ENCODE assay signal across 10 cellular contexts in genomic region chr1:23013657-23014056, GRCh38.
DNase-seq lines count a peak whose midpoint lies in the region; ATAC-seq lines count a peak whose summit lies in the region.
"Had no signal": no experiment of that assay in that cellular context is flagged by ENCODE, and none has a peak within 500 bp of the region (broad histone marks: within the 10 kb centered on the region; RNA-seq: fewer than 3 reads in every experiment).

No MANE protein-coding gene starts in this region.

- no peak overlapping the region for H3K9ac ChIP-seq in NT2/D1 (ENCODE audit: insufficient read length, low read depth)

- no peaks in the 10 kb centered on the region for H3K27me3 ChIP-seq in NT2/D1 (ENCODE audit: insufficient read depth, insufficient read length)

- H3K4me3 ChIP-seq in NT2/D1 (ENCODE audit: insufficient read length, low read depth): no peak overlapping the region
- H3K4me3 ChIP-seq: SK-N-MC had no signal

- ATAC-seq in GM21447 (IDR thresholded peaks at IDR 0.05; ENCODE audit: unreplicated experiment) (no peak), HG02610 (IDR thresholded peaks at IDR 0.05; ENCODE audit: unreplicated experiment) (no peak), GM21786 (IDR thresholded peaks at IDR 0.05; ENCODE audit: unreplicated experiment) (no peak)

- H3K4me1 ChIP-seq in NT2/D1 (ENCODE audit: insufficient read depth, insufficient read length): peaks cover 5% of the 10 kb centered on the region

- no peaks in the 10 kb centered on the region for H3K9me3 ChIP-seq in NT2/D1 (ENCODE audit: insufficient read depth, low read length)

- DNase-seq in DMS79 (lab: John Stamatoyannopoulos, UW): peak; percentile 95
- peak; percentile 85 for DNase-seq in NCI-H1436 (lab: John Stamatoyannopoulos, UW)
- DNase-seq in NT2/D1 (ENCODE audit: low read depth, low spot score): peak; percentile 13
- peak; percentile 40 for DNase-seq in iPS-NIHi7 (ENCODE audit: extremely low spot score)
- no peak for DNase-seq in activated T-cell treated with anti-CD3 and anti-CD28 coated beads, Interleukin-2, amount 50 U/mL, for 48 hours
- DNase-seq: Calu3 had no signal

- no peaks in the 10 kb centered on the region for H3K36me3 ChIP-seq in NT2/D1 (ENCODE audit: insufficient read depth, insufficient read length, low read length)

Comparison
In these comparisons a context has a peak if more than half of its experiments do, and no peak if none do; other contexts are left out.
1. DNase-seq: peak in DMS79 (single experiment), NCI-H1436 (single experiment), NT2/D1 (single experiment) and iPS-NIHi7 (single experiment); none in activated T-cell treated with anti-CD3 and anti-CD28 coated beads, Interleukin-2, amount 50 U/mL, for 48 hours (0 of 2).